In the genomic region with DNA sequence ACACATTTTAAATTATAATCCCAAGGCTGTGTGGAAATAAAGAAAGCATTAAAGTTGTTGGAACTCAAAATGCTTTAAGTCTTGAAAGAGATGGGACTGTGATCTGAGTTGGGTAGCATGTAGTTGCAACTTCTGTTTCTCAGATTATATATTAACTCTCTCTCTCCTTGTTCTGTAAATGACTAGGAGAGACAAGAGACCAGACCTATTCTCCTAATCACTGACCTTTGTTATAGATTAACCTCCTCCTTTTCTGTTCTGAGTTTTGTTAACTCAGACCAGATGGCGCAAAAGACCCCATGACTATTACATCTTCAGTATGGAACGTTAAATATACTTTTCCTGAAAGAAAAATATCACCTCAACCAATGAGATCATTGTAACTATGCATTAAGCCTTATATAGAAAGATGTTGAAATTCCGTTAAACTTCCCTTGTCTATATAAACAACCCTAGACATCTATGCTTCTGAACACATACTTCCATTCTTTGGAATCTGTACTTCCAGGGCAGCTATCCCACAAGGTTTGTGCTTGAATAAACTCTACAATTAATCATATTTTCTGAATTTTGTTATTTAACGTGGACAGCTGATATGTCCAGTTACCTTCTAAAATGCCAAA, we compare ENCODE assay signal across 16 cellular contexts.
DNase-seq lines count a peak whose midpoint lies in the region; ATAC-seq and TF ChIP-seq lines count a peak whose summit lies in the region.
"Had no signal": no experiment of that assay in that cellular context is flagged by ENCODE, and none has a peak within 500 bp of the region (broad histone marks: within the 10 kb centered on the region; RNA-seq: fewer than 3 reads in every experiment).

No MANE protein-coding gene starts in this region.

- TF ChIP-seq CTCF in progenitor cell of endocrine pancreas (IDR thresholded peaks at IDR 0.05; ENCODE audit: unreplicated experiment) = no peak
- TF ChIP-seq CTCF in endodermal cell (conservative IDR thresholded peaks at IDR 0.05) = no peak

- WGBS in endodermal cell (ENCODE audit: insufficient coverage in 1 of 2, insufficient read length in 1 of 2), 2 experiments = 96 to 100% methylated on average over 3 to 4 of the region's 4 CpGs

- no peaks in the 10 kb centered on the region for H3K27me3 Mint-ChIP-seq in progenitor cell of endocrine pancreas
- no peaks in the 10 kb centered on the region for H3K27me3 Mint-ChIP-seq in endodermal cell (ENCODE audit: insufficient read depth)

- no peak overlapping the region for H3K4me3 ChIP-seq in endodermal cell (ENCODE audit: low read length)
- H3K4me3 ChIP-seq: lower lobe of right lung, uterus had no signal

- peak overlapping the region; percentile 93 for H3K27ac Mint-ChIP-seq in progenitor cell of endocrine pancreas
- H3K27ac Mint-ChIP-seq in endodermal cell = no peak overlapping the region

- H3K9ac ChIP-seq in endodermal cell (ENCODE audit: extremely low read depth, low read length, poor library complexity, severe bottlenecking) = no peak overlapping the region

- no peaks in the 10 kb centered on the region for H3K27me3 ChIP-seq in endodermal cell (ENCODE audit: control insufficient read depth, insufficient read depth, low read length, poor library complexity, severe bottlenecking)
- H3K27me3 ChIP-seq: foreskin keratinocyte, uterus had no signal

- H3K36me3 Mint-ChIP-seq in progenitor cell of endocrine pancreas (ENCODE audit: insufficient read depth) (peaks cover 30% of the 10 kb centered on the region), endodermal cell (ENCODE audit: low read depth) (peaks cover 3% of the 10 kb centered on the region)

- peak overlapping the region; percentile 25 for H3K4me3 Mint-ChIP-seq in progenitor cell of endocrine pancreas (ENCODE audit: low read depth)
- no peak overlapping the region for H3K4me3 Mint-ChIP-seq in endodermal cell

- DNase-seq in GM19238 (ENCODE audit: insufficient read length, low spot score) = peak; percentile 11
- DNase-seq in progenitor cell of endocrine pancreas (ENCODE audit: low spot score, unreplicated experiment) = no peak
- DNase-seq in stimulated activated naive CD8-positive, alpha-beta T cell treated with anti-CD3 and anti-CD28 coated beads, Interleukin-15, Interleukin-2, amounts not matched to agents 100 U/mL and 50 U/mL, for 24 hours = no peak
- DNase-seq in stimulated activated CD8-positive, alpha-beta memory T cell treated with anti-CD3 and anti-CD28 coated beads, Interleukin-4, amount 100 ng/mL, for 48 hours = no peak
- no peak for DNase-seq in endodermal cell
- no peak for DNase-seq in left cardiac atrium
- DNase-seq: activated effector memory CD4-positive, alpha-beta T cell treated with anti-CD3 and anti-CD28 coated beads, Interleukin-2, amount 50 U/mL, for 16 hours; central memory CD4-positive, alpha-beta T cell; foreskin keratinocyte; KBM-7; lower lobe of right lung; uterus had no signal

- no peaks in the 10 kb centered on the region for H3K36me3 ChIP-seq in endodermal cell (ENCODE audit: control insufficient read depth, insufficient read depth, low read length)
- H3K36me3 ChIP-seq: lower lobe of right lung, uterus had no signal

- H3K4me1 ChIP-seq in endodermal cell (ENCODE audit: control insufficient read depth, insufficient read depth, low read length) = no peaks in the 10 kb centered on the region
- H3K4me1 ChIP-seq: foreskin keratinocyte, lower lobe of right lung, uterus had no signal

- no peak overlapping the region for H3K27ac ChIP-seq in endodermal cell (ENCODE audit: low read depth, low read length)
- H3K27ac ChIP-seq: foreskin keratinocyte, lower lobe of right lung, uterus, VCaP had no signal

- H3K4me1 Mint-ChIP-seq in progenitor cell of endocrine pancreas (ENCODE audit: low read depth) (peaks cover 15% of the 10 kb centered on the region), endodermal cell (peaks cover 5% of the 10 kb centered on the region)

- peaks cover 25% of the 10 kb centered on the region for H3K9me3 ChIP-seq in endodermal cell (ENCODE audit: control insufficient read depth, low read length)
- H3K9me3 ChIP-seq: lower lobe of right lung, uterus had no signal

- H3K9me3 Mint-ChIP-seq in progenitor cell of endocrine pancreas (ENCODE audit: low read depth) (peaks cover 29% of the 10 kb centered on the region), endodermal cell (peaks cover 26% of the 10 kb centered on the region)

- intact Hi-C loops in left cardiac atrium (cut with DNase I) = no loop called here

- ATAC-seq in HG02678 (IDR thresholded peaks at IDR 0.05; ENCODE audit: unreplicated experiment) (peak; percentile 94), HG03565 (IDR thresholded peaks at IDR 0.05; ENCODE audit: unreplicated experiment) (peak; percentile 56), left cardiac atrium (no peak)
- ATAC-seq in stimulated activated naive CD8-positive, alpha-beta T cell treated with anti-CD3 and anti-CD28 coated beads, Interleukin-15, Interleukin-2, amounts not matched to agents 100 U/mL and 50 U/mL, for 24 hours = no peak
- ATAC-seq: foreskin keratinocyte, lower lobe of right lung, Right ventricle myocardium inferior had no signal

Comparison
In these comparisons a context has a peak if more than half of its experiments do, and no peak if none do; other contexts are left out.
1. ATAC-seq: peak in HG02678 (single experiment) and HG03565 (single experiment); none in stimulated activated naive CD8-positive, alpha-beta T cell treated with anti-CD3 and anti-CD28 coated beads, Interleukin-15, Interleukin-2, amounts not matched to agents 100 U/mL and 50 U/mL, for 24 hours (single experiment) and left cardiac atrium (0 of 2).